In the genomic region with DNA sequence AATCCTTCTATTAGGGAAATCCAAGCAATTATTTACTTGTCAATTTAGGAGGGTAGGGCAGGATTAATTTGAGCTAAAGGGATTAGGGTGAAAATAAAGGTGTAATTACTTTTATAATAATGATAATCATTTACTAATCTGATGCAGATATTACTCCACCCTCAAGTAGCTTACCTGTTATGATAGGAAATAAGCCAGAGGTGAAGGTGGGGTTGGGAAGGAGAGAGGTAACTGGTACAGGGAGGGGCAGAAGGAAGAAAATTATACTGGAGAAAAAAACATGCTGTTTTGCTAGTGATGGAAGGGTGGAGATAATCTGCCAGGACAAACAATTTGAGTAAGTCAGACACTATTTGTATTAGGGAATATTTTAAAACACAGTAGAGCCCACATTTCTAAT, we compare ENCODE assay signal across 8 cellular contexts.
"Had no signal": no experiment of that assay in that cellular context is flagged by ENCODE, and none has a peak within 500 bp of the region (broad histone marks: within the 10 kb centered on the region; RNA-seq: fewer than 3 reads in every experiment).

No MANE protein-coding gene starts in this region.

- DNase-seq: GDM1, GF-D8 had no signal

- ATAC-seq: GM12878 had no signal

- H3K4me3 ChIP-seq: GM12878 had no signal

- FAIRE-seq: G401.6, GM12878, GM12891, GM12892, GM18507, GM19239 had no signal
